Comparison of ENCODE assay signal across 11 cellular contexts in genomic region chr11:34427171-34427805, GRCh38. TPM values are rescaled to one million over a fixed set of nuclear protein-coding genes. Genes with fewer than 3 reads are reported as not detected.
DNase-seq lines count a peak whose midpoint lies in the region; ATAC-seq and TF ChIP-seq lines count a peak whose summit lies in the region.
"Had no signal": no experiment of that assay in that cellular context is flagged by ENCODE, and none has a peak within 500 bp of the region (broad histone marks: within the 10 kb centered on the region; RNA-seq: fewer than 3 reads in every experiment).

No MANE protein-coding gene starts in this region.

- H4K20me1 ChIP-seq in SK-N-SH (ENCODE audit: insufficient read depth) = no peaks in the 10 kb centered on the region

- TF ChIP-seq CTCF in SK-N-SH (IDR thresholded peaks at IDR 0.05) = no peak
- TF ChIP-seq CTCF in gastroesophageal sphincter (IDR thresholded peaks at IDR 0.05) = no peak
- TF ChIP-seq CTCF in upper lobe of left lung (IDR thresholded peaks at IDR 0.05) = no peak

- H3K9me2 ChIP-seq in SK-N-SH = no peaks in the 10 kb centered on the region

- peak; percentile 24 for DNase-seq in DMS53 (lab: John Stamatoyannopoulos, UW)
- no peak for DNase-seq in DMS53 treated with DMSO at 0.1 percent for 48 hours (lab: John Stamatoyannopoulos, UW; ENCODE audit: unreplicated experiment)
- peak; percentile 21 for DNase-seq in SK-N-SH
- peak in 1 of 2 donors; percentile 53 for DNase-seq in upper lobe of left lung
- no peak for DNase-seq in mucosa of gallbladder (ENCODE audit: low spot score)
- no peak for DNase-seq in central memory CD4-positive, alpha-beta T cell
- no peak for DNase-seq in activated gamma-delta T cell treated with Interleukin-2 at 50 U/mL for 16 hours
- DNase-seq: activated CD8-positive, alpha-beta memory T cell treated with anti-CD3 and anti-CD28 coated beads, Interleukin-2, amount 50 U/mL, for 48 hours; NCI-H526 treated with DMSO at 0.1 percent for 48 hours had no signal

- peak overlapping the region; percentile 52; the same call in 1 of the 2 replicates for H2AFZ ChIP-seq in SK-N-SH (ENCODE audit: low read depth)

- CTCF ChIA-PET in SK-N-SH (lab: Yijun Ruan, JAX) = interaction anchor here (0.6 to 2.3 kb wide), 4 partner anchors 9 to 65 kb away, joined by 3 to 9 read pairs (median 4); no protein-coding TSS in a partner anchor

- peak overlapping the region; percentile 72 to 98 for H3K27ac ChIP-seq in SK-N-SH (ENCODE audit: low read depth in 2 of 2, low read length in 1 of 2)
- H3K27ac ChIP-seq in gastroesophageal sphincter = no peak overlapping the region
- peak overlapping the region; percentile 56 to 74 (median 62) for H3K27ac ChIP-seq in upper lobe of left lung
- H3K27ac ChIP-seq: 22Rv1 had no signal

- H3K27me3 ChIP-seq in SK-N-SH (ENCODE audit: insufficient read depth) (no peaks in the 10 kb centered on the region), gastroesophageal sphincter (no peaks in the 10 kb centered on the region), upper lobe of left lung (no peaks in the 10 kb centered on the region)

- no peak overlapping the region; a peak in 1 of 4 replicates for H3K4me3 ChIP-seq in SK-N-SH (ENCODE audit: low read depth in 2 of 2, low read length in 1 of 2)
- no peak overlapping the region for H3K4me3 ChIP-seq in gastroesophageal sphincter
- H3K4me3 ChIP-seq in upper lobe of left lung = no peak overlapping the region

- no peaks in the 10 kb centered on the region for H3K79me2 ChIP-seq in SK-N-SH (ENCODE audit: insufficient read depth)

- POLR2A ChIA-PET in SK-N-SH (lab: Yijun Ruan, JAX) = interaction anchor here (1.1 kb wide), 1 partner anchor 12 kb away, joined by 4 read pairs; no protein-coding TSS in a partner anchor

- no peak for TF ChIP-seq RAD21 in SK-N-SH (IDR thresholded peaks at IDR 0.05; ENCODE audit: low read length)

- TF ChIP-seq POLR2A in gastroesophageal sphincter (IDR thresholded peaks at IDR 0.05) = no peak
- TF ChIP-seq POLR2A in upper lobe of left lung (IDR thresholded peaks at IDR 0.05) = no peak

- ATAC-seq in gastroesophageal sphincter (peak; percentile 80), upper lobe of left lung (ENCODE audit: low FRiP score in 2 of 2) (peak; percentile 88 to 90)

- H3K36me3 ChIP-seq in SK-N-SH (replicated peaks in 1 of 2; ENCODE audit: control insufficient read depth in 1 of 2, insufficient read depth in 2 of 2, low read length in 1 of 2) (no peaks in the 10 kb centered on the region), gastroesophageal sphincter (no peaks in the 10 kb centered on the region), upper lobe of left lung (no peaks in the 10 kb centered on the region)

- H3K4me1 ChIP-seq in SK-N-SH (ENCODE audit: control insufficient read depth in 1 of 2, insufficient read depth in 2 of 2, low read depth in 1 of 2, low read length in 1 of 2) (peaks cover 18 to 23% of the 10 kb centered on the region in 2 experiments; a peak in 3 of 4 replicates), gastroesophageal sphincter (peaks cover 0 to 8% (median 3%) of the 10 kb centered on the region in 3 donors), upper lobe of left lung (peaks cover 13 to 43% (median 30%) of the 10 kb centered on the region in 4 donors)

- 0% methylated on average over 4 of the region's 4 CpGs for WGBS in SK-N-SH (ENCODE audit: low lambda C conversion rate)
- 43 to 65% methylated on average over 3 of the region's 4 CpGs for WGBS in gastroesophageal sphincter (ENCODE audit: low coverage in 1 of 2), 2 donors
- 13 to 35% methylated on average over 4 of the region's 4 CpGs for WGBS in upper lobe of left lung, 2 donors

- H3K9me3 ChIP-seq in SK-N-SH (no peaks in the 10 kb centered on the region), gastroesophageal sphincter (no peaks in the 10 kb centered on the region), upper lobe of left lung (no peaks in the 10 kb centered on the region)

- no peak overlapping the region for H3K9ac ChIP-seq in SK-N-SH

- TF ChIP-seq EP300 in SK-N-SH (IDR thresholded peaks at IDR 0.05; ENCODE audit: borderline replicate concordance in 1 of 2, low read depth in 1 of 2, low read length in 1 of 2) (peak in 1 of 2 experiments; percentile 16; a peak in 1 of 4 replicates), gastroesophageal sphincter (IDR thresholded peaks at IDR 0.05) (no peak), upper lobe of left lung (IDR thresholded peaks at IDR 0.05) (peak in 1 of 4 donors; percentile 22)

- peak overlapping the region; percentile 56; the same call in 1 of the 2 replicates for H3K4me2 ChIP-seq in SK-N-SH

- peaks cover 7% of the 10 kb centered on the region for H3F3A ChIP-seq in SK-N-SH (replicated peaks; ENCODE audit: insufficient read depth)

TF ChIP-seq in SK-N-SH, 30 proteins besides CTCF, POLR2A, EP300 and RAD21:
- TF ChIP-seq GATA2 (CRISPR knock-in tag; IDR thresholded peaks at IDR 0.05) (no peak), MAX (IDR thresholded peaks at IDR 0.05; ENCODE audit: low read depth) (0 out of 2 replicates have a peak, but pooled peaks have one; percentile 19), JUND (IDR thresholded peaks at IDR 0.05) (peak; percentile 43; the same call in 1 of the 2 replicates), FOXM1 (IDR thresholded peaks at IDR 0.05; ENCODE audit: low read depth) (no peak), FOSL2 (IDR thresholded peaks at IDR 0.05; ENCODE audit: borderline replicate concordance, low read depth) (peak; percentile 70)

RNA-seq across cellular contexts. Expression of gene CAT, which starts 11.4 kb away (rescaled TPM):
- polyA plus RNA-seq in SK-N-SH (2012; rRNA removed) = 26.6 and 34.3 TPM in 2 replicates
- 24.2 and 30.6 TPM in 2 replicates for polyA plus RNA-seq in SK-N-SH (2012; cell fraction: cytosol; rRNA removed)
- 31.5 and 42.9 TPM in 2 replicates for polyA plus RNA-seq in SK-N-SH (2012; cell fraction: nucleus; rRNA removed)
- total RNA-seq in gastroesophageal sphincter = 100 to 1,000 TPM in 3 of 4 donors, 10 to 100 TPM in 1; 81.0 to 213 (median 125) TPM
- 100 to 1,000 TPM; 133 to 380 (median 185) TPM for total RNA-seq in upper lobe of left lung
- total RNA-seq in mucosa of gallbladder = 147 TPM

Comparison
In these comparisons a context has a peak if more than half of its experiments do, and no peak if none do; other contexts are left out.
1. DNase-seq: peak in DMS53 (single experiment) and SK-N-SH (single experiment); none in DMS53 treated with DMSO at 0.1 percent for 48 hours (single experiment), mucosa of gallbladder (single experiment), central memory CD4-positive, alpha-beta T cell (single experiment) and activated gamma-delta T cell treated with Interleukin-2 at 50 U/mL for 16 hours (single experiment).
2. H3K27ac ChIP-seq: peak in SK-N-SH (2 of 2) and upper lobe of left lung (4 of 4); none in gastroesophageal sphincter (0 of 4).